In the genomic region with DNA sequence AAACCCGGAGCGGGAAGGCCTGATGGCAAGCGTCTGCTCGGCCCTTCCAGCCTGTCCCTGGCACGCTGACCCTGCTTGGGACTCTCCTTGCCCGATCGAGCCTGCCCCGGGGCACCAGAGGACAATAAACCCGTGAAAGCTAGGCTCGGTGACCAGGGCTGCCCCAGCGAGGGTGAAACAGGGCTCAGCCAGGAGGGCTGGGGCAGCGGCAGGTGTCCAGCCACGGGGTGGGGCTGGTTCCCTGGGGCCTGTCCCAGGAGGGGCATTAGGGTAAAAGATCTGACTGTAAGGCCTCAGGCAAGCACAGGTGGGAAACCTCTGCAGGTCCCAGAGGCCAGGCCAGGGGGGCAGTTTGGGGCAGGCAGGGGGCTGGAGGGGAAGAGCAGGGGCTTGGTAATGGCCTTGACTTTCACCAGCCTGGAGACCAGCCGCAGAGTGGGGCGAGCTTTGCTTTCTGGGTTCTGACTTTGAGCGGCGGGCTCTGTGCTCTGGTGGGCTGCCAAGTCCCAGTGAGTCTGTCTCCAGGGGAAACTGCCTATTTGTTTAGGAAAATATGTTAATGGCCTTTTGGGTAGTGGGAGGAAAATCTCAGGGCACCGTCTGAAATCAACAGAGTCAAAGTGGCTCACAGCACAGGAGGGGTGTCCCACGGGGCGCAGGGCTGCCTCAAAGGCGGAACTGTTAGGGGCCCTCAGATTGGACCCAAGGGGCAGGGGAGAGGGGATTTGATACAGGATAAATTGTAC, we compare ENCODE assay signal across 13 cellular contexts.
DNase-seq lines count a peak whose midpoint lies in the region; ATAC-seq, FAIRE-seq and TF ChIP-seq lines count a peak whose summit lies in the region.
"Had no signal": no experiment of that assay in that cellular context is flagged by ENCODE, and none has a peak within 500 bp of the region (broad histone marks: within the 10 kb centered on the region; RNA-seq: fewer than 3 reads in every experiment).

No MANE protein-coding gene starts in this region.

- peak; percentile 33 for ATAC-seq in GM12878
- ATAC-seq in left lobe of liver: peak; percentile 8
- ATAC-seq: activated T-cell treated with anti-CD3 and anti-CD28 coated beads, Interleukin-2, amount 50 U/mL, for 72 hours had no signal

- no peak overlapping the region for H3K9ac ChIP-seq in GM12878 (ENCODE audit: control insufficient read depth, insufficient read depth, low read length)

- H3K79me2 ChIP-seq in GM12878 (ENCODE audit: control insufficient read depth, insufficient read depth, low read length): no peaks in the 10 kb centered on the region

- H3K4me1 ChIP-seq in GM12878 (ENCODE audit: control insufficient read depth, insufficient read depth, low read length) (no peaks in the 10 kb centered on the region), stomach (peaks cover 29 to 58% (median 47%) of the 10 kb centered on the region in 4 donors)

- H3K27ac ChIP-seq in GM12878 (ENCODE audit: control insufficient read depth, insufficient read depth): no peak overlapping the region
- peak overlapping the region in 4 of 5 donors; percentile 33 to 70 (median 54) for H3K27ac ChIP-seq in stomach
- H3K27ac ChIP-seq: PC-9 had no signal

- H3K27me3 ChIP-seq in GM12878 (replicated peaks in 1 of 2; ENCODE audit: control insufficient read depth in 2 of 2, insufficient read depth in 2 of 2, low read length in 1 of 2) (no peaks in the 10 kb centered on the region), stomach (no peaks in the 10 kb centered on the region)
- H3K27me3 ChIP-seq: ascending aorta had no signal

- H3K4me2 ChIP-seq in GM12878 (ENCODE audit: control insufficient read depth, insufficient read depth): no peak overlapping the region
- H3K4me2 ChIP-seq: PC-9 had no signal

- H3K9me3 ChIP-seq in GM12878 (replicated peaks; ENCODE audit: control insufficient read depth, insufficient read depth, low read length) (no peaks in the 10 kb centered on the region; the same call in 2 of the 3 replicates), stomach (no peaks in the 10 kb centered on the region)

- POLR2A ChIA-PET in GM12878 (lab: Charles Lee): no interaction called here

- TF ChIP-seq CTCF in GM12878 (IDR thresholded peaks at IDR 0.05 in 2 of 3, conservative IDR thresholded peaks at IDR 0.05 in 1 of 3; ENCODE audit: control insufficient read depth in 2 of 3, extremely low read depth in 1 of 3, insufficient read depth in 1 of 3, low read depth in 3 of 3, low read length in 3 of 3) (0 out of 6 replicates have a peak, but pooled peaks of 1 of the 3 experiments have one; percentile 1), stomach (IDR thresholded peaks at IDR 0.05) (no peak)

- CTCF ChIA-PET in GM12878 (lab: Yijun Ruan, JAX): no interaction called here

- no peak for FAIRE-seq in GM12878 (lab: Jason Lieb, UNC)

- no peak for TF ChIP-seq RAD21 in GM12878 (IDR thresholded peaks at IDR 0.05; ENCODE audit: insufficient read depth, low read depth, low read length)

- H3K36me3 ChIP-seq in GM12878 (ENCODE audit: control insufficient read depth in 2 of 2, insufficient read depth in 2 of 2, low read length in 1 of 2): no peaks in the 10 kb centered on the region
- H3K36me3 ChIP-seq in stomach: no peaks in the 10 kb centered on the region
- H3K36me3 ChIP-seq: ascending aorta had no signal

- H3K4me3 ChIP-seq in GM12878 (no peak overlapping the region), stomach (no peak overlapping the region)
- H3K4me3 ChIP-seq: ascending aorta, PC-9 had no signal

- TF ChIP-seq EP300 in GM12878 (IDR thresholded peaks at IDR 0.05; ENCODE audit: borderline replicate concordance in 1 of 2, control insufficient read depth in 1 of 2, low read depth in 2 of 2, low read length in 2 of 2) (no peak), stomach (IDR thresholded peaks at IDR 0.05) (no peak)

- 25% methylated on average over 21 of the region's 21 CpGs for WGBS in GM12878 (ENCODE audit: insufficient coverage, insufficient replicate concordance, low lambda C conversion rate, missing lambda C conversion rate)
- WGBS in stomach, 5 donors: 51 to 69% (median 62%) methylated on average over 18 to 21 of the region's 21 CpGs

- no peaks in the 10 kb centered on the region; the same call in 1 of the 2 replicates for H4K20me1 ChIP-seq in GM12878 (ENCODE audit: control insufficient read depth, insufficient read depth)

- intact Hi-C loops in GM12878 (cut with micrococcal nuclease; ENCODE audit: unreplicated experiment) (no loop called here), stomach (cut with DNase I; ENCODE audit: low total_unique reads) (loop anchor here (10.0 kb wide), 1 partner anchor 65 kb away; a partner anchor contains a TSS), posterior vena cava (cut with DNase I) (loop anchor here (5.0 to 10.0 kb wide), 2 partner anchors 33 to 45 kb away; no protein-coding TSS in a partner anchor)

- TF ChIP-seq POLR2A in GM12878 (IDR thresholded peaks at IDR 0.05; ENCODE audit: low read depth, low read length) (no peak), stomach (IDR thresholded peaks at IDR 0.05) (no peak)

- RAD21 ChIA-PET in GM12878 (lab: Charles Lee; ENCODE audit: unreplicated experiment): no interaction called here

- no peak overlapping the region for H2AFZ ChIP-seq in GM12878 (ENCODE audit: control insufficient read depth, low read depth, low read length)
- H2AFZ ChIP-seq: PC-9 had no signal

- SMC1A ChIA-PET in GM12878 (lab: Charles Lee; ENCODE audit: uncharacterized antibody, unreplicated experiment): no interaction called here

- in situ Hi-C loops in GM12878 (cut with MboI): no loop called here

- BruUV-seq in GM12878 (replicated peaks; lab: Mats Ljungman, UMichigan): no TSS peak

- peak; percentile 45 for DNase-seq in NCI-H1092 treated with DMSO at 0.1 percent for 48 hours (lab: John Stamatoyannopoulos, UW)
- no peak for DNase-seq in GM12878 (ENCODE audit: low read depth, low spot score)
- no peak for DNase-seq in left lobe of liver (ENCODE audit: low spot score)
- DNase-seq in stomach: no peak
- no peak for DNase-seq in 8988T
- no peak for DNase-seq in NCI-H345 (lab: John Stamatoyannopoulos, UW)
- no peak for DNase-seq in posterior vena cava (ENCODE audit: low spot score)
- DNase-seq: activated CD4-positive, alpha-beta T cell treated with anti-CD3 and anti-CD28 coated beads for 4 hours; activated T-cell treated with anti-CD3 and anti-CD28 coated beads, Interleukin-2, amount 50 U/mL, for 72 hours; mammary epithelial cell; NCI-H2029; PC-9 had no signal

TF ChIP-seq in GM12878, 131 proteins besides CTCF, POLR2A, EP300 and RAD21:
- no peak for TF ChIP-seq ATF7 (IDR thresholded peaks at IDR 0.05; ENCODE audit: low read depth)
- no peak for TF ChIP-seq BRCA1 (IDR thresholded peaks at IDR 0.05; ENCODE audit: low read depth, low read length)
- TF ChIP-seq NBN (IDR thresholded peaks at IDR 0.05): no peak
